Comparison of ENCODE assay signal across 6 cellular contexts in genomic region chr17:31345191-31345747, GRCh38. TPM values are rescaled to one million over a fixed set of nuclear protein-coding genes. Genes with fewer than 3 reads are reported as not detected.
"Had no signal": no experiment of that assay in that cellular context is flagged by ENCODE, and none has a peak within 500 bp of the region (broad histone marks: within the 10 kb centered on the region; RNA-seq: fewer than 3 reads in every experiment).

No MANE protein-coding gene starts in this region.

RNA-seq across cellular contexts. Expression of gene EVI2A, which starts 23.8 kb away (rescaled TPM):
- total RNA-seq: NCI-H460, PC-9 had no signal

RNA-seq across cellular contexts. Expression of gene EVI2B, which starts 31.4 kb away (rescaled TPM):
- total RNA-seq: PC-9 had no signal

RNA-seq across cellular contexts. Expression of gene OMG, which starts 48.2 kb away (rescaled TPM):
- total RNA-seq: NCI-H460, PC-9, Peyer's patch, Right ventricle myocardium superior, RPMI7951, SJSA1 had no signal
